In the genomic region with DNA sequence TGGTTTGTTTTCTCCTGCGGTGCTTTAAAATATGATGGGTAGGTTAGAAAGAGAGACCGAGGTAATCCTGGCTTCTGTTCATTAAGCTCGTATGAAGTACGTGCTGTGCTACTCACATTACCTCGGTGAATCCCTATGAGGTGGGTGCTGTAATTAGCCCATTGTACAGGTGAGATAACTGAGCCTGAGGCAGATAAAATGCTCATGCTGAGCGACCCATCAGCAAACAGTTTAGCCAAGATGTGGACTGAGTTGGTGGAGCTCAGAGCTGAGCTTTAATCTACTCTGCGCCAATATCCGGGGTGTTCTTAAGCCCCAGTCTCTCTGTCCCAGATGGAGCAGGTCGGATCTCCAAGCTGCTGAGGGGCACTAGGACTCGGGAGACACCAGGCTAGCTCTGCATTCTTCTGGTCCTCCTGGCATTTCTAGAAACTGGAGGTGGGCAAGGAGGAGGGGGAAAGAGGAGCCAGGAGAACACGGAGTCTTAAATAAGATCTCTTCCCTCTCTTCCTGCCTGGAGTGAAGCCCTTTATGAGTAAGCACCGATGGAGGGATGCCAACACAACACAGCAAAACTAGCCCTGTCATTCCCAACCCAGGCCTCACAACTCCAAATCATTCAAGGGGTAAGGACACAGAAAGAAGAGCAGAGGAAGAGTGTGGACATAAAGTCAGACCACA, we compare ENCODE assay signal across 9 cellular contexts.
A peak's percentile ranks its signal among the peaks of the same experiment; 100 is the strongest.
DNase-seq lines count a peak whose midpoint lies in the region; ATAC-seq, FAIRE-seq and TF ChIP-seq lines count a peak whose summit lies in the region.
"Had no signal": no experiment of that assay in that cellular context is flagged by ENCODE, and none has a peak within 500 bp of the region (broad histone marks: within the 10 kb centered on the region; RNA-seq: fewer than 3 reads in every experiment).

No MANE protein-coding gene starts in this region.

- no peaks in the 10 kb centered on the region for H3K79me2 ChIP-seq in hepatocyte

- H3K36me3 ChIP-seq in hepatocyte (replicated peaks; ENCODE audit: insufficient read depth, low read depth), result no peaks in the 10 kb centered on the region

- no peak for TF ChIP-seq POLR2A in H54 (IDR thresholded peaks at IDR 0.05; ENCODE audit: low read depth, low read length)

- H3K4me1 ChIP-seq in hepatocyte (ENCODE audit: insufficient read depth), result peaks cover 4% of the 10 kb centered on the region

- WGBS in hepatocyte (ENCODE audit: low lambda C conversion rate, missing lambda C conversion rate), result 75% methylated on average over 12 of the region's 12 CpGs

- no peaks in the 10 kb centered on the region for H3K27me3 ChIP-seq in hepatocyte

- no peak overlapping the region for H2AFZ ChIP-seq in hepatocyte

- no peak for TF ChIP-seq CTCF in hepatocyte (IDR thresholded peaks at IDR 0.05; ENCODE audit: poor library complexity)

- no peak overlapping the region for H3K27ac ChIP-seq in hepatocyte

- peak; percentile 93 for FAIRE-seq in H54 (lab: Jason Lieb, UNC)

- H3K9me2 ChIP-seq in hepatocyte (replicated peaks; ENCODE audit: insufficient read depth), result no peaks in the 10 kb centered on the region

- DNase-seq in H54 (ENCODE audit: insufficient read length, low spot score) (peak; percentile 62), amniotic stem cell (lab: John Stamatoyannopoulos, UW) (peak; percentile 73), hepatocyte (ENCODE audit: low spot score) (peak; percentile 65), stromal cell of bone marrow (ENCODE audit: low read depth) (peak; percentile 90), NCI-H2029 (lab: John Stamatoyannopoulos, UW) (no peak), OCI-M1 (lab: John Stamatoyannopoulos, UW) (no peak)
- no peak for DNase-seq in stimulated activated CD4-positive, alpha-beta T cell treated with anti-CD3 and anti-CD28 coated beads, Interleukin-4, amount 100 ng/mL, for 24 hours
- DNase-seq: NCI-H2029 treated with DMSO at 0.1 percent for 48 hours had no signal

- H3K9me3 ChIP-seq in hepatocyte (ENCODE audit: low read depth), result no peaks in the 10 kb centered on the region

- ATAC-seq in GM21367 (IDR thresholded peaks at IDR 0.05; ENCODE audit: unreplicated experiment), result no peak

- no peak overlapping the region for H3K4me3 ChIP-seq in hepatocyte

- H3K4me2 ChIP-seq in hepatocyte, result no peak overlapping the region

- H4K20me1 ChIP-seq in hepatocyte (ENCODE audit: insufficient read depth, poor library complexity, severe bottlenecking), result no peaks in the 10 kb centered on the region

Comparison
In these comparisons a context has a peak if more than half of its experiments do, and no peak if none do; other contexts are left out.
1. DNase-seq: peak in H54 (single experiment), amniotic stem cell (single experiment), hepatocyte (single experiment) and stromal cell of bone marrow (single experiment); none in stimulated activated CD4-positive, alpha-beta T cell treated with anti-CD3 and anti-CD28 coated beads, Interleukin-4, amount 100 ng/mL, for 24 hours (single experiment), NCI-H2029 (single experiment) and OCI-M1 (single experiment).